22 cellular contexts compared by ENCODE assay signal in the genomic region with DNA sequence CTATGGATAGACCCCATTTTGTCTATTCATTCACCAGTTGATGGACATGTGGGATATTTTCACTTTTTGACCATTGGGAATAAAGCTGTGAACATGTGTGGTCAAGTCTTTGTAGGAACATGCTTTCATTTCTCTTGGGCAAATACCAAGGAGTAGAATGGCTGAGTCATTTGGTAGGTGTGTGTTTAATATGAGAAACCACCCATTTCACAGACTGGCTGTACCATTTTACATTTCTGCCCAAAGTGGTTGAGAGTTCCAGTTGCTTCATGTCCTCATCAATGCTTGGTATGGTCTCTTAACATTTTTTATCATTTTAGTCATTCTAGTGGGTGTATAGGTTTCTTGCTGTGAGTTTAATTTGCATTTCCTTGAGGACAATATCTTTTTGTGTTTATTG.
"Had no signal": no experiment of that assay in that cellular context is flagged by ENCODE, and none has a peak within 500 bp of the region (broad histone marks: within the 10 kb centered on the region; RNA-seq: fewer than 3 reads in every experiment).

No MANE protein-coding gene starts in this region.

- H3K4me3 Mint-ChIP-seq: activated CD4-positive, alpha-beta memory T cell treated with anti-CD3 and anti-CD28 coated beads, Interleukin-2, amount 10 ng/mL, durations not matched to agents 7 days and 5 days; activated naive CD8-positive, alpha-beta T cell treated with anti-CD3 and anti-CD28 coated beads, Interleukin-2, amount 10 ng/mL, durations not matched to agents 7 days and 5 days; activated T-cell treated with anti-CD3 and anti-CD28 coated beads, Interleukin-2, amount 50 U/mL, for 24 hours; brain; central memory CD8-positive, alpha-beta T cell; T-helper 1 cell treated with Interleukin-12 subunit alpha and Interleukin-12 subunit beta and Interleukin-4 antibody, amounts not matched to agents 30 μg/mL and 1 μg/mL, for 36 hours; T-helper 2 cell treated with Interferon-gamma antibody and Interleukin-4, amounts not matched to agents 5 μg/mL and 100 μg/mL, for 36 hours; WTC11 had no signal

- H3K27me3 ChIP-seq: adrenal gland, cardiac muscle cell, SJSA1 had no signal

- H3K27me3 Mint-ChIP-seq: activated CD4-positive, alpha-beta memory T cell treated with anti-CD3 and anti-CD28 coated beads, Interleukin-2, amount 10 ng/mL, durations not matched to agents 7 days and 5 days; activated naive CD8-positive, alpha-beta T cell treated with anti-CD3 and anti-CD28 coated beads, Interleukin-2, amount 10 ng/mL, durations not matched to agents 7 days and 5 days; activated T-cell treated with anti-CD3 and anti-CD28 coated beads, Interleukin-2, amount 50 U/mL, for 24 hours; central memory CD8-positive, alpha-beta T cell had no signal

- H3K9me3 ChIP-seq: adrenal gland, SK-N-SH had no signal

- H3K4me3 ChIP-seq: adrenal gland, cardiac muscle cell, SJSA1 had no signal

- H3K36me3 Mint-ChIP-seq: activated naive CD8-positive, alpha-beta T cell treated with anti-CD3 and anti-CD28 coated beads, Interleukin-2, amount 10 ng/mL, durations not matched to agents 7 days and 5 days; brain had no signal

- H3K27ac Mint-ChIP-seq: activated CD4-positive, alpha-beta memory T cell treated with anti-CD3 and anti-CD28 coated beads, Interleukin-2, amount 10 ng/mL, durations not matched to agents 7 days and 5 days; activated naive CD8-positive, alpha-beta T cell treated with anti-CD3 and anti-CD28 coated beads, Interleukin-2, amount 10 ng/mL, durations not matched to agents 7 days and 5 days; activated T-cell treated with anti-CD3 and anti-CD28 coated beads, Interleukin-2, amount 50 U/mL, for 24 hours; brain; T-helper 1 cell treated with Interleukin-12 subunit alpha and Interleukin-12 subunit beta and Interleukin-4 antibody, amounts not matched to agents 30 μg/mL and 1 μg/mL, for 36 hours; T-helper 2 cell treated with Interferon-gamma antibody and Interleukin-4, amounts not matched to agents 5 μg/mL and 100 μg/mL, for 36 hours; WTC11 had no signal

- H3K36me3 ChIP-seq: adrenal gland, cardiac muscle cell, SJSA1 had no signal

- H3K9me3 Mint-ChIP-seq: activated T-cell treated with anti-CD3 and anti-CD28 coated beads, Interleukin-2, amount 50 U/mL, for 24 hours; central memory CD8-positive, alpha-beta T cell; T-helper 1 cell treated with Interleukin-12 subunit alpha and Interleukin-12 subunit beta and Interleukin-4 antibody, amounts not matched to agents 30 μg/mL and 1 μg/mL, for 36 hours; T-helper 2 cell treated with Interferon-gamma antibody and Interleukin-4, amounts not matched to agents 5 μg/mL and 100 μg/mL, for 36 hours had no signal

- H3K27ac ChIP-seq: adrenal gland, cardiac muscle cell, KMS-11, SJSA1 had no signal

- H3K4me1 ChIP-seq: adrenal gland had no signal

- H3K4me2 ChIP-seq: KMS-11, SK-N-SH had no signal

- H3K4me1 Mint-ChIP-seq: activated CD4-positive, alpha-beta memory T cell treated with anti-CD3 and anti-CD28 coated beads, Interleukin-2, amount 10 ng/mL, durations not matched to agents 7 days and 5 days; activated naive CD8-positive, alpha-beta T cell treated with anti-CD3 and anti-CD28 coated beads, Interleukin-2, amount 10 ng/mL, durations not matched to agents 7 days and 5 days; central memory CD8-positive, alpha-beta T cell had no signal

- DNase-seq: activated CD4-positive, alpha-beta memory T cell treated with anti-CD3 and anti-CD28 coated beads, Interleukin-2, amount 10 ng/mL, durations not matched to agents 7 days and 5 days; activated CD4-positive, alpha-beta T cell treated with anti-CD3 and anti-CD28 coated beads for 4 hours; activated naive CD4-positive, alpha-beta T cell treated with anti-CD3 and anti-CD28 coated beads, Interleukin-2, amount 50 U/mL, for 16 hours; activated naive CD8-positive, alpha-beta T cell treated with anti-CD3 and anti-CD28 coated beads, Interleukin-2, amount 10 ng/mL, durations not matched to agents 7 days and 5 days; activated T-cell treated with anti-CD3 and anti-CD28 coated beads, Interleukin-2, amount 50 U/mL, for 24 hours; adrenal gland; NCI-H1105; NCI-H1436; NCI-H1694 treated with DMSO at 0.1 percent for 48 hours; NCI-H2029; NCI-H345; NCI-H524 treated with DMSO at 0.1 percent for 48 hours; SHP77; SK-N-SH had no signal

- H3K9ac ChIP-seq: KMS-11, SK-N-SH had no signal
